In genomic region chr3:87614998-87615397, GRCh38 we compare ENCODE assay signal across 28 cellular contexts.
"Had no signal": no experiment of that assay in that cellular context is flagged by ENCODE, and none has a peak within 500 bp of the region (broad histone marks: within the 10 kb centered on the region; RNA-seq: fewer than 3 reads in every experiment).

No MANE protein-coding gene starts in this region.

- H3K27ac ChIP-seq: ovary, parathyroid adenoma, psoas muscle, right lobe of liver, sigmoid colon, stomach, thoracic aorta, thyroid gland, tibial nerve, upper lobe of left lung, vagina had no signal

- H3K27me3 Mint-ChIP-seq: natural killer cell treated with Interleukin-12 subunit alpha and Interleukin-12 subunit beta and Interleukin-15 and Interleukin-18, amount 100 ng/mL, for 72 hours; progenitor cell of endocrine pancreas; stimulated activated naive B cell treated with anti-CD40 and anti-IgM and Interleukin-4, amounts not matched to agents 10 μg/mL and 1 μg/mL and 100 μg/mL, for 72 hours; stimulated activated naive CD8-positive, alpha-beta T cell treated with anti-CD3 and anti-CD28 coated beads, Interleukin-15, Interleukin-2, amounts not matched to agents 100 ng/mL and 50 ng/mL, for 24 hours had no signal

- H3K4me3 ChIP-seq: ovary, psoas muscle, right lobe of liver, sigmoid colon, stomach, thoracic aorta, thyroid gland, tibial nerve, upper lobe of left lung, vagina had no signal

- H3K27me3 ChIP-seq: ovary, right lobe of liver, sigmoid colon, stomach, thyroid gland, tibial nerve, upper lobe of left lung, vagina had no signal

- H3K9ac ChIP-seq: parathyroid adenoma had no signal

- DNase-seq: nephron progenitor cell; occipital lobe; ovary; posterior cingulate gyrus; psoas muscle; right cardiac atrium; right lobe of liver; sigmoid colon; small intestine; stimulated activated CD4-positive, alpha-beta T cell treated with anti-CD3 and anti-CD28 coated beads, Interleukin-15, amount 100 ng/mL, for 24 hours; stimulated activated CD4-positive, alpha-beta T cell treated with anti-CD3 and anti-CD28 coated beads, Interleukin-2, amount 100 ng/mL, for 24 hours; stimulated activated CD4-positive, alpha-beta T cell treated with anti-CD3 and anti-CD28 coated beads, Interleukin-2, amount 100 ng/mL, for 48 hours; stimulated activated CD4-positive, alpha-beta T cell treated with anti-CD3 and anti-CD28 coated beads, Interleukin-4, amount 100 ng/mL, for 24 hours; stimulated activated naive B cell treated with anti-CD40 and anti-IgM and Interleukin-4, amounts not matched to agents 10 μg/mL and 1 μg/mL and 100 μg/mL, for 72 hours; stimulated activated naive CD4-positive, alpha-beta T cell treated with Interleukin-2 at 50 U/mL for 16 hours; stomach; thyroid gland; trophoblast cell; upper lobe of left lung had no signal

- H2AFZ ChIP-seq: parathyroid adenoma had no signal

- H3K9me3 ChIP-seq: ovary, psoas muscle, right lobe of liver, thyroid gland, vagina had no signal

- ATAC-seq: natural killer cell treated with Interleukin-12 subunit alpha and Interleukin-12 subunit beta and Interleukin-15 and Interleukin-18, amount 100 ng/mL, for 72 hours; psoas muscle; right cardiac atrium; right lobe of liver; stimulated activated effector memory CD8-positive, alpha-beta T cell treated with anti-CD3 and anti-CD28 coated beads, Interleukin-12 subunit alpha, Interleukin-12 subunit beta, amount 100 ng/mL, for 72 hours; stimulated activated naive B cell treated with anti-CD40 and anti-IgM and Interleukin-4, amounts not matched to agents 10 μg/mL and 1 μg/mL and 100 μg/mL, for 72 hours had no signal

- H3K4me3 Mint-ChIP-seq: natural killer cell treated with Interleukin-12 subunit alpha and Interleukin-12 subunit beta and Interleukin-15 and Interleukin-18, amount 100 ng/mL, for 72 hours; nephron progenitor cell; neural crest cell; stimulated activated effector memory CD8-positive, alpha-beta T cell treated with anti-CD3 and anti-CD28 coated beads, Interleukin-12 subunit alpha, Interleukin-12 subunit beta, amount 100 ng/mL, for 72 hours; stimulated activated naive B cell treated with anti-CD40 and anti-IgM and Interleukin-4, amounts not matched to agents 10 μg/mL and 1 μg/mL and 100 μg/mL, for 72 hours; stimulated activated naive CD8-positive, alpha-beta T cell treated with anti-CD3 and anti-CD28 coated beads, Interleukin-15, Interleukin-2, amounts not matched to agents 100 ng/mL and 50 ng/mL, for 24 hours had no signal

- H3K36me3 ChIP-seq: ovary, right lobe of liver, sigmoid colon, stomach, thoracic aorta, thyroid gland, tibial nerve, upper lobe of left lung, vagina had no signal

- H3K4me1 Mint-ChIP-seq: nephron progenitor cell; neural crest cell; stimulated activated effector memory CD8-positive, alpha-beta T cell treated with anti-CD3 and anti-CD28 coated beads, Interleukin-12 subunit alpha, Interleukin-12 subunit beta, amount 100 ng/mL, for 72 hours; stimulated activated naive B cell treated with anti-CD40 and anti-IgM and Interleukin-4, amounts not matched to agents 10 μg/mL and 1 μg/mL and 100 μg/mL, for 72 hours had no signal

- H3K4me1 ChIP-seq: parathyroid adenoma, psoas muscle, right lobe of liver, sigmoid colon, stomach, thyroid gland, tibial nerve, upper lobe of left lung, vagina had no signal

- H3K36me3 Mint-ChIP-seq: stimulated activated effector memory CD8-positive, alpha-beta T cell treated with anti-CD3 and anti-CD28 coated beads, Interleukin-12 subunit alpha, Interleukin-12 subunit beta, amount 100 ng/mL, for 72 hours; stimulated activated naive B cell treated with anti-CD40 and anti-IgM and Interleukin-4, amounts not matched to agents 10 μg/mL and 1 μg/mL and 100 μg/mL, for 72 hours had no signal

- H3K27ac Mint-ChIP-seq: natural killer cell treated with Interleukin-12 subunit alpha and Interleukin-12 subunit beta and Interleukin-15 and Interleukin-18, amount 100 ng/mL, for 72 hours; nephron progenitor cell; progenitor cell of endocrine pancreas; stimulated activated effector memory CD8-positive, alpha-beta T cell treated with anti-CD3 and anti-CD28 coated beads, Interleukin-12 subunit alpha, Interleukin-12 subunit beta, amount 100 ng/mL, for 72 hours; stimulated activated naive B cell treated with anti-CD40 and anti-IgM and Interleukin-4, amounts not matched to agents 10 μg/mL and 1 μg/mL and 100 μg/mL, for 72 hours; stimulated activated naive CD8-positive, alpha-beta T cell treated with anti-CD3 and anti-CD28 coated beads, Interleukin-15, Interleukin-2, amounts not matched to agents 100 ng/mL and 50 ng/mL, for 24 hours had no signal

- H3K79me2 ChIP-seq: parathyroid adenoma had no signal
